Comparison of ENCODE assay signal across 13 cellular contexts in genomic region chr2:110770308-110770695, GRCh38. TPM values are rescaled to one million over a fixed set of nuclear protein-coding genes. Genes with fewer than 3 reads are reported as not detected.
DNase-seq lines count a peak whose midpoint lies in the region; ATAC-seq and TF ChIP-seq lines count a peak whose summit lies in the region.
"Had no signal": no experiment of that assay in that cellular context is flagged by ENCODE, and none has a peak within 500 bp of the region (broad histone marks: within the 10 kb centered on the region; RNA-seq: fewer than 3 reads in every experiment).

No MANE protein-coding gene starts in this region.

- DNase-seq in Ammon's horn (ENCODE audit: low spot score) (peak; percentile 18), NCI-H1092 treated with DMSO at 0.1 percent for 48 hours (lab: John Stamatoyannopoulos, UW) (peak; percentile 82), NCI-H69 (lab: John Stamatoyannopoulos, UW) (peak; percentile 80), right atrium auricular region (ENCODE audit: low spot score) (no peak), SJCRH30 (no peak)
- DNase-seq: stimulated activated CD4-positive, alpha-beta T cell treated with anti-CD3 and anti-CD28 coated beads, Interleukin-4, amount 100 ng/mL, for 4 hours; stimulated activated naive B cell treated with anti-CD40 and anti-IgM and Interleukin-4, amounts not matched to agents 10 μg/mL and 1 μg/mL and 100 μg/mL, for 72 hours had no signal

- H3K36me3 ChIP-seq in right atrium auricular region (no peaks in the 10 kb centered on the region), SJCRH30 (no peaks in the 10 kb centered on the region)
- H3K36me3 ChIP-seq: ascending aorta had no signal

- H3K4me3 ChIP-seq in right atrium auricular region (no peak overlapping the region), SJCRH30 (no peak overlapping the region)
- H3K4me3 ChIP-seq: ascending aorta had no signal

- peak overlapping the region; percentile 75 to 83 for H3K27ac ChIP-seq in right atrium auricular region
- no peak overlapping the region for H3K27ac ChIP-seq in SJCRH30
- H3K27ac ChIP-seq: ascending aorta had no signal

- TF ChIP-seq CTCF in right atrium auricular region (IDR thresholded peaks at IDR 0.05): no peak

- H3K4me1 ChIP-seq in right atrium auricular region: peaks cover 0 to 41% of the 10 kb centered on the region in 2 donors
- 0 out of 2 replicates have a peak, but pooled peaks cover 7% of the 10 kb centered on the region for H3K4me1 ChIP-seq in SJCRH30

- ATAC-seq in HG02759 (IDR thresholded peaks at IDR 0.05; ENCODE audit: unreplicated experiment) (no peak), GM19452 (IDR thresholded peaks at IDR 0.05; ENCODE audit: unreplicated experiment) (no peak), HG02571 (IDR thresholded peaks at IDR 0.05; ENCODE audit: unreplicated experiment) (no peak)
- ATAC-seq: stimulated activated naive B cell treated with anti-CD40 and anti-IgM and Interleukin-4, amounts not matched to agents 10 μg/mL and 1 μg/mL and 100 μg/mL, for 72 hours had no signal

- H3K27me3 ChIP-seq in right atrium auricular region (no peaks in the 10 kb centered on the region), SJCRH30 (no peaks in the 10 kb centered on the region)
- H3K27me3 ChIP-seq: ascending aorta had no signal

- no peaks in the 10 kb centered on the region for H3K9me3 ChIP-seq in right atrium auricular region
- 0 out of 2 replicates have a peak, but pooled peaks cover 3% of the 10 kb centered on the region for H3K9me3 ChIP-seq in SJCRH30 (replicated peaks)
- H3K9me3 ChIP-seq: ascending aorta had no signal

RNA-seq across cellular contexts. Expression of gene ACOXL, which starts 37.9 kb away (rescaled TPM):
- total RNA-seq in right atrium auricular region: under 1 TPM; 0.33 to 0.55 TPM
- not detected in 2 replicates for total RNA-seq in SJCRH30 (2014; rRNA removed; shearing (Covaris generic))
- total RNA-seq: ascending aorta, myocyte, renal cortical epithelial cell had no signal

Comparison
In these comparisons a context has a peak if more than half of its experiments do, and no peak if none do; other contexts are left out.
1. DNase-seq: peak in Ammon's horn (single experiment), NCI-H1092 treated with DMSO at 0.1 percent for 48 hours (single experiment) and NCI-H69 (single experiment); none in right atrium auricular region (single experiment) and SJCRH30 (0 of 2).